9 cellular contexts compared by ENCODE assay signal in genomic region chr2:72144412-72144745, GRCh38. TPM values are rescaled to one million over a fixed set of nuclear protein-coding genes. Genes with fewer than 3 reads are reported as not detected.
DNase-seq lines count a peak whose midpoint lies in the region; ATAC-seq and TF ChIP-seq lines count a peak whose summit lies in the region.
"Had no signal": no experiment of that assay in that cellular context is flagged by ENCODE, and none has a peak within 500 bp of the region (broad histone marks: within the 10 kb centered on the region; RNA-seq: fewer than 3 reads in every experiment).

No MANE protein-coding gene starts in this region.

- no peak for ATAC-seq in GM19324 (IDR thresholded peaks at IDR 0.05; ENCODE audit: low FRiP score, unreplicated experiment)

- peaks cover 55% of the 10 kb centered on the region for H3K27me3 ChIP-seq in ACC112 (ENCODE audit: insufficient read depth, low read length)
- H3K27me3 ChIP-seq in MM.1S (replicated peaks; ENCODE audit: insufficient read depth, low read length): peaks cover 18% of the 10 kb centered on the region

- no peak for TF ChIP-seq CTCF in MM.1S (IDR thresholded peaks at IDR 0.05; ENCODE audit: low read length)
- no peak for TF ChIP-seq CTCF in glutamatergic neuron (IDR thresholded peaks at IDR 0.05; ENCODE audit: partially characterized antibody, unreplicated experiment)
- TF ChIP-seq CTCF in neural crest cell (conservative IDR thresholded peaks at IDR 0.05): no peak

- no peak overlapping the region for H3K9ac ChIP-seq in MM.1S (ENCODE audit: low read length)

- no peaks in the 10 kb centered on the region for H3F3A ChIP-seq in MM.1S (ENCODE audit: insufficient read depth, low read length)

- H3K36me3 ChIP-seq in ACC112 (ENCODE audit: insufficient read depth, low read length) (no peaks in the 10 kb centered on the region), MM.1S (replicated peaks; ENCODE audit: insufficient read depth, low read length) (no peaks in the 10 kb centered on the region)

- H3K4me3 ChIP-seq in ACC112 (ENCODE audit: low read depth, low read length): peak overlapping the region; percentile 59
- H3K4me3 ChIP-seq in MM.1S (ENCODE audit: low read length): peak overlapping the region; percentile 49; the same call in 1 of the 2 replicates

- H2AFZ ChIP-seq in ACC112 (ENCODE audit: low read length, unreplicated experiment) (no peak overlapping the region), MM.1S (ENCODE audit: low read length) (no peak overlapping the region)

- H3K4me3 Mint-ChIP-seq in glutamatergic neuron (ENCODE audit: unreplicated experiment): peak overlapping the region; percentile 77
- peak overlapping the region; percentile 83 for H3K4me3 Mint-ChIP-seq in neural crest cell

- no peaks in the 10 kb centered on the region for H3K9me2 ChIP-seq in MM.1S (replicated peaks; ENCODE audit: insufficient read depth, low read length)

- H3K79me2 ChIP-seq in ACC112 (ENCODE audit: control insufficient read depth, insufficient read depth, low read length, unreplicated experiment): no peaks in the 10 kb centered on the region
- no peaks in the 10 kb centered on the region for H3K79me2 ChIP-seq in MM.1S (ENCODE audit: low read length)

- H3K27ac Mint-ChIP-seq in glutamatergic neuron (ENCODE audit: unreplicated experiment): no peak overlapping the region
- H3K27ac Mint-ChIP-seq in neural crest cell (ENCODE audit: unreplicated experiment): no peak overlapping the region

- no peak overlapping the region for H3K27ac ChIP-seq in ACC112 (ENCODE audit: low read depth, low read length)
- no peak overlapping the region for H3K27ac ChIP-seq in MM.1S (ENCODE audit: low read length)

- H3K4me1 ChIP-seq in ACC112 (ENCODE audit: control insufficient read depth, insufficient read depth, low read length, unreplicated experiment): peaks cover 7% of the 10 kb centered on the region
- H3K4me1 ChIP-seq in MM.1S (ENCODE audit: low read length): peaks cover 4% of the 10 kb centered on the region; the same call in 1 of the 2 replicates

- no peaks in the 10 kb centered on the region for H3K36me3 Mint-ChIP-seq in glutamatergic neuron (ENCODE audit: unreplicated experiment)
- H3K36me3 Mint-ChIP-seq in neural crest cell (ENCODE audit: low read depth): no peaks in the 10 kb centered on the region
- H3K36me3 Mint-ChIP-seq: CD8-positive, alpha-beta memory T cell had no signal

- no peaks in the 10 kb centered on the region for H4K20me1 ChIP-seq in MM.1S (ENCODE audit: insufficient read depth, low read length)

- H3K9me3 ChIP-seq in MM.1S (replicated peaks; ENCODE audit: insufficient read depth, low read length): no peaks in the 10 kb centered on the region

- peak overlapping the region; percentile 88; the same call in 1 of the 2 replicates for H3K4me2 ChIP-seq in MM.1S (ENCODE audit: low read depth, low read length)

- peaks cover 9% of the 10 kb centered on the region for H3K4me1 Mint-ChIP-seq in glutamatergic neuron (ENCODE audit: low read depth, unreplicated experiment)
- H3K4me1 Mint-ChIP-seq in neural crest cell: peaks cover 44% of the 10 kb centered on the region

- H3K9me3 Mint-ChIP-seq in glutamatergic neuron (ENCODE audit: unreplicated experiment) (peaks cover 16% of the 10 kb centered on the region), neural crest cell (no peaks in the 10 kb centered on the region)

- no peak for DNase-seq in MM.1S
- peak; percentile 50 for DNase-seq in glutamatergic neuron
- no peak for DNase-seq in neural crest cell (ENCODE audit: low read depth, low spot score)
- no peak for DNase-seq in DMS153 treated with DMSO at 0.1 percent for 48 hours (lab: John Stamatoyannopoulos, UW; ENCODE audit: unreplicated experiment)
- DNase-seq in HCEC 1CT: no peak
- DNase-seq in D341Med (ENCODE audit: low spot score): no peak

- H3K27me3 Mint-ChIP-seq in glutamatergic neuron (ENCODE audit: unreplicated experiment) (peaks cover 30% of the 10 kb centered on the region), neural crest cell (ENCODE audit: low read depth) (peaks cover 87% of the 10 kb centered on the region)

RNA-seq across cellular contexts. Expression of gene CYP26B1, which starts 3.3 kb away (rescaled TPM):
- total RNA-seq in glutamatergic neuron (ENCODE audit: unreplicated experiment) (9.7 TPM), neural crest cell (15.4 and 16.4 TPM in 2 replicates)
- total RNA-seq: CD8-positive, alpha-beta memory T cell had no signal
